Comparison of ENCODE assay signal across 1 cellular context in the genomic region with DNA sequence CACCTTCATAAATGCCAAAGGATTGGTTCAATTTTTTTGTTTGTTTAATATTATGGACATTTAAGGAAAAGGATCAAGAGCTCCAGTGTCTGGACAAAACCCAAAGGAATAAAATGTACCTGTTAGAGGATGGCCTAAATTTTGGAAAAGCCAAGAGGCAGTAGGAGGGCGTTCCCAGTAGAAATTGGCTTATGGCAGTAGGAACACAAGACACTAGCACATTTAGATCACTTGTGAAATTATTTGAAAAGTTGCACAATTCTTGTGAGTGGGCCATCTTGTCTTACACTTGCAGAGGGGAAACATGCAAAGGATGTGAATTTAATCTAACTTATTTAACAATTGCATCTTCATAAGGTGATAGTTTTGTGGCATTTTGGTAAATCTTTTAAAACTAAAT.
TF ChIP-seq lines count a peak whose summit lies in the region.

No MANE protein-coding gene starts in this region.

TF ChIP-seq in K562, 482 proteins besides CTCF, POLR2A, EP300 and RAD21 (continued from another document):
- no peak for TF ChIP-seq CEBPG (CRISPR knock-in tag; IDR thresholded peaks at IDR 0.05)
- 0 out of 4 replicates have a peak, but pooled peaks of 1 of the 2 experiments have one; percentile 8 for TF ChIP-seq CEBPG (tag; conservative IDR thresholded peaks at IDR 0.05 in 1 of 2, IDR thresholded peaks at IDR 0.05 in 1 of 2)
- TF ChIP-seq CHD4 (IDR thresholded peaks at IDR 0.05; ENCODE audit: insufficient read depth, insufficient replicate concordance, low read depth, low read length, poor library complexity, severe bottlenecking), result no peak
